19 cellular contexts compared by ENCODE assay signal in the genomic region with DNA sequence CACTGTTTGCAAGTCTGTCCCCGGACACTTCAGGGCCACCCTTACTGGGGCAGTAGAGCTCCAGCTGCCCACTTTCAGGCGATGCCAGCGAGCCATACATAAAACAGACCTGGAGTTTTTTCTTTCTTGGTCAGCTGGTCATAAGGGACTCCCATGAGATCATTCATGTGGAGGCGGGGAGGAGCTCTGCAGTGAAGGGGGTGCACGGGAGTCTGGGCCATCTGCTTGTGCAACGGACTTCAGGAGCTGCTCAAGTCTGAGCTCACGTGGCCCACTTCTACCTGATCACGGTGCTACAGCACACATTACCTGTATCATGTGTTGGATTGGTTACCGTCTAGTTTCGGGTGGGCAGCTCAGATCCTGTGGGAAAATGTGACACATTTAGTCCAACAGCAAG. TPM values are rescaled to one million over a fixed set of nuclear protein-coding genes. Genes with fewer than 3 reads are reported as not detected.
DNase-seq lines count a peak whose midpoint lies in the region; ATAC-seq and TF ChIP-seq lines count a peak whose summit lies in the region.
"Had no signal": no experiment of that assay in that cellular context is flagged by ENCODE, and none has a peak within 500 bp of the region (broad histone marks: within the 10 kb centered on the region; RNA-seq: fewer than 3 reads in every experiment).

No MANE protein-coding gene starts in this region.

- no peak overlapping the region for H3K14ac ChIP-seq in IMR-90 (replicated peaks; ENCODE audit: low read depth, low read length)

- WGBS in IMR-90 (ENCODE audit: extremely low coverage in 2 of 2, insufficient read length in 1 of 2), 2 experiments: 80% methylated on average over 1 of the region's 10 CpGs; no CpG with 5 or more reads in 1 of the 2 experiments

- no TSS peak for BruUV-seq in IMR-90 (replicated peaks; lab: Mats Ljungman, UMichigan)

- H3K4ac ChIP-seq in IMR-90 (ENCODE audit: low read depth, low read length): no peak overlapping the region

- DNase-seq in IMR-90 (peak; percentile 29), NCI-H524 treated with DMSO at 0.1 percent for 48 hours (lab: John Stamatoyannopoulos, UW) (peak; percentile 9), hepatic stellate cell (ENCODE audit: low spot score) (peak; percentile 61), NCI-H2227 (lab: John Stamatoyannopoulos, UW; ENCODE audit: unreplicated experiment) (no peak), NCI-H510A treated with DMSO at 0.1 percent for 48 hours (lab: John Stamatoyannopoulos, UW) (no peak)
- DNase-seq: C1 segment of cervical spinal cord; CD8-positive, alpha-beta memory T cell; DMS79 treated with DMSO at 0.1 percent for 48 hours; KBM-7; NCI-H1694 treated with DMSO at 0.1 percent for 48 hours; NCI-H226; SHP77; SK-N-SH had no signal

- intact Hi-C loops in IMR-90 (cut with micrococcal nuclease): no loop called here

- no peaks in the 10 kb centered on the region for H4K20me1 ChIP-seq in IMR-90 (ENCODE audit: insufficient read depth, low read length)

- no peak overlapping the region for H3K18ac ChIP-seq in IMR-90 (ENCODE audit: low read depth, low read length)

- H2BK15ac ChIP-seq in IMR-90 (ENCODE audit: low read depth, low read length): no peak overlapping the region

- no peak overlapping the region for H4K5ac ChIP-seq in IMR-90 (ENCODE audit: low read depth, low read length)

- H3K27me3 ChIP-seq in IMR-90 (ENCODE audit: control insufficient read depth, insufficient read depth, low read length) (no peaks in the 10 kb centered on the region), stomach smooth muscle (ENCODE audit: control insufficient read depth in 1 of 2, insufficient read depth in 2 of 2, low read length in 2 of 2) (no peaks in the 10 kb centered on the region)

- H3K56ac ChIP-seq in IMR-90 (ENCODE audit: extremely low read depth, insufficient read depth, low read length): no peak overlapping the region

- CTCF ChIA-PET in IMR-90 (lab: Yijun Ruan, JAX): no interaction called here

- dilution Hi-C loops in IMR-90 (cut with HindIII; ENCODE audit: low sequenced_read_pairs, unreplicated experiment): no loop called here

- no peak overlapping the region for H2AFZ ChIP-seq in IMR-90 (replicated peaks; ENCODE audit: low read length, poor library complexity)

- H3K9ac ChIP-seq in IMR-90 (ENCODE audit: low read depth, low read length) (no peak overlapping the region), stomach smooth muscle (ENCODE audit: low read length in 2 of 2) (peak overlapping the region in 1 of 2 donors; percentile 29)
- H3K9ac ChIP-seq: SK-N-SH had no signal

- H3K4me1 ChIP-seq in IMR-90 (ENCODE audit: control insufficient read depth, insufficient read depth, low read length) (peaks cover 2% of the 10 kb centered on the region; the same call in 1 of the 2 replicates), stomach smooth muscle (ENCODE audit: control insufficient read depth, insufficient read depth, low read length) (peaks cover 18% of the 10 kb centered on the region)

- H4K91ac ChIP-seq in IMR-90 (ENCODE audit: insufficient read depth, low read depth, low read length): no peak overlapping the region

- H3K9me1 ChIP-seq in IMR-90 (ENCODE audit: insufficient read depth, low read length): no peaks in the 10 kb centered on the region

- no peak overlapping the region for H3K4me2 ChIP-seq in IMR-90 (ENCODE audit: low read depth, low read length)
- H3K4me2 ChIP-seq: SK-N-SH had no signal

- no peak overlapping the region for H2BK20ac ChIP-seq in IMR-90 (ENCODE audit: low read depth, low read length)

- H3K36me3 ChIP-seq in IMR-90 (ENCODE audit: control insufficient read depth, insufficient read depth, low read length) (no peaks in the 10 kb centered on the region), stomach smooth muscle (ENCODE audit: control insufficient read depth in 2 of 2, insufficient read depth in 2 of 2, low read length in 2 of 2) (no peaks in the 10 kb centered on the region)

- H3K23ac ChIP-seq in IMR-90 (ENCODE audit: low read depth, low read length): no peak overlapping the region

- ATAC-seq in IMR-90 (ENCODE audit: low read depth) (no peak; the same call in 1 of the 2 replicates), HG03175 (IDR thresholded peaks at IDR 0.05; ENCODE audit: unreplicated experiment) (no peak), GM18873 (IDR thresholded peaks at IDR 0.05; ENCODE audit: low FRiP score, unreplicated experiment) (no peak)

- no peak overlapping the region for H4K8ac ChIP-seq in IMR-90 (ENCODE audit: low read depth in 2 of 2, low read length in 2 of 2)

- no peak overlapping the region for H2AK9ac ChIP-seq in IMR-90 (replicated peaks; ENCODE audit: low read depth, low read length, poor library complexity)

- H3K27ac ChIP-seq in IMR-90 (ENCODE audit: insufficient read depth, low read length) (no peak overlapping the region), stomach smooth muscle (ENCODE audit: low read length) (peak overlapping the region; percentile 71)

- no peak for TF ChIP-seq POLR2A in IMR-90 (IDR thresholded peaks at IDR 0.05; ENCODE audit: low read depth, low read length)

- no peaks in the 10 kb centered on the region for H3K9me3 ChIP-seq in IMR-90 (ENCODE audit: control insufficient read depth, insufficient read depth, low read length)
- no peaks in the 10 kb centered on the region for H3K9me3 ChIP-seq in stomach smooth muscle (ENCODE audit: control insufficient read depth in 2 of 2, low read length in 2 of 2)
- H3K9me3 ChIP-seq: SK-N-SH had no signal

- TF ChIP-seq CTCF in IMR-90 (conservative IDR thresholded peaks at IDR 0.05; ENCODE audit: low read depth, low read length): no peak

- POLR2A ChIA-PET in IMR-90 (lab: Charles Lee; ENCODE audit: unreplicated experiment): no interaction called here

- TF ChIP-seq RAD21 in IMR-90 (IDR thresholded peaks at IDR 0.05; ENCODE audit: low read length): no peak

- H3K4me3 ChIP-seq in IMR-90 (ENCODE audit: insufficient read depth, low read depth, low read length) (no peak overlapping the region), stomach smooth muscle (ENCODE audit: low read length in 2 of 2) (peak overlapping the region in 1 of 2 donors; percentile 35)

- no peak overlapping the region for H2BK120ac ChIP-seq in IMR-90 (ENCODE audit: low read depth, low read length)

- in situ Hi-C loops in IMR-90 (cut with MboI; ENCODE audit: low sequenced_read_pairs): no loop called here

- H3K79me1 ChIP-seq in IMR-90 (ENCODE audit: low read depth in 1 of 2, low read length in 2 of 2): no peaks in the 10 kb centered on the region

- no peak overlapping the region for H2BK5ac ChIP-seq in IMR-90 (ENCODE audit: low read depth, low read length, poor library complexity, severe bottlenecking)

- no peak overlapping the region for H2AK5ac ChIP-seq in IMR-90 (ENCODE audit: low read depth, low read length)

TF ChIP-seq in IMR-90, 13 proteins besides CTCF, POLR2A, EP300 and RAD21:
- TF ChIP-seq MAZ (IDR thresholded peaks at IDR 0.05; ENCODE audit: borderline replicate concordance, low read depth, low read length): no peak
- TF ChIP-seq BHLHE40 (IDR thresholded peaks at IDR 0.05; ENCODE audit: low read depth, low read length): no peak
- TF ChIP-seq MAFK (IDR thresholded peaks at IDR 0.05; ENCODE audit: low read depth, low read length): no peak
- TF ChIP-seq RCOR1 (IDR thresholded peaks at IDR 0.05; ENCODE audit: insufficient replicate concordance, low read length): no peak
- TF ChIP-seq MXI1 (IDR thresholded peaks at IDR 0.05; ENCODE audit: borderline replicate concordance, low read depth, low read length): no peak
- TF ChIP-seq RFX5 (IDR thresholded peaks at IDR 0.05; ENCODE audit: low read depth, low read length): no peak
- TF ChIP-seq SMC3 (IDR thresholded peaks at IDR 0.05; ENCODE audit: low read depth, low read length): no peak
- no peak for TF ChIP-seq NFE2L2 (IDR thresholded peaks at IDR 0.05; ENCODE audit: low read depth, low read length)
- TF ChIP-seq CHD1 (IDR thresholded peaks at IDR 0.05; ENCODE audit: low read depth, low read length): no peak
- TF ChIP-seq FOS (IDR thresholded peaks at IDR 0.05; ENCODE audit: low read depth, low read length): no peak

RNA-seq across cellular contexts. Expression of a gene that starts 9.2 kb away (rescaled TPM):
- 5.8 and 6.3 TPM in 2 replicates for total RNA-seq in IMR-90 (2012; rRNA removed)
- 27.3 and 28.8 TPM in 2 replicates for polyA plus RNA-seq in IMR-90 (2012; rRNA removed)
- 27.9 and 54.6 TPM in 2 replicates for polyA plus RNA-seq in IMR-90 (2012; cell fraction: cytosol; rRNA removed)
- 17.5 and 36.2 TPM in 2 replicates for polyA plus RNA-seq in IMR-90 (2012; cell fraction: nucleus; rRNA removed; ENCODE audit: low replicate concordance)
- total RNA-seq: CD8-positive, alpha-beta memory T cell; OCI-LY7 had no signal
- polyA plus RNA-seq: CD8-positive, alpha-beta memory T cell had no signal

RNA-seq across cellular contexts. Expression of a gene that starts 26.5 kb away (rescaled TPM):
- 3.1 and 3.4 TPM in 2 replicates for total RNA-seq in IMR-90 (2012; rRNA removed)
- polyA plus RNA-seq in IMR-90 (2012; rRNA removed): 6.9 and 8.0 TPM in 2 replicates
- polyA plus RNA-seq in IMR-90 (2012; cell fraction: cytosol; rRNA removed): 5.9 and 7.4 TPM in 2 replicates
- polyA plus RNA-seq in IMR-90 (2012; cell fraction: nucleus; rRNA removed; ENCODE audit: low replicate concordance): 41.5 and 56.5 TPM in 2 replicates

RNA-seq across cellular contexts. Expression of a gene that starts 41.5 kb away (rescaled TPM):
- not detected in 2 replicates for total RNA-seq in IMR-90 (2012; rRNA removed)
- polyA plus RNA-seq in IMR-90 (2012; rRNA removed): not detected in 2 replicates
- polyA plus RNA-seq in IMR-90 (2012; cell fraction: cytosol; rRNA removed): not detected in 2 replicates
- not detected in 2 replicates for polyA plus RNA-seq in IMR-90 (2012; cell fraction: nucleus; rRNA removed; ENCODE audit: low replicate concordance)
- total RNA-seq: A673; CD8-positive, alpha-beta memory T cell; H1; OCI-LY7 had no signal
- polyA plus RNA-seq: CD8-positive, alpha-beta memory T cell; H1; SK-N-SH had no signal

Comparison
In these comparisons a context has a peak if more than half of its experiments do, and no peak if none do; other contexts are left out.
1. DNase-seq: peak in IMR-90 (single experiment), NCI-H524 treated with DMSO at 0.1 percent for 48 hours (single experiment) and hepatic stellate cell (single experiment); none in NCI-H2227 (single experiment) and NCI-H510A treated with DMSO at 0.1 percent for 48 hours (single experiment).